In the genomic region with DNA sequence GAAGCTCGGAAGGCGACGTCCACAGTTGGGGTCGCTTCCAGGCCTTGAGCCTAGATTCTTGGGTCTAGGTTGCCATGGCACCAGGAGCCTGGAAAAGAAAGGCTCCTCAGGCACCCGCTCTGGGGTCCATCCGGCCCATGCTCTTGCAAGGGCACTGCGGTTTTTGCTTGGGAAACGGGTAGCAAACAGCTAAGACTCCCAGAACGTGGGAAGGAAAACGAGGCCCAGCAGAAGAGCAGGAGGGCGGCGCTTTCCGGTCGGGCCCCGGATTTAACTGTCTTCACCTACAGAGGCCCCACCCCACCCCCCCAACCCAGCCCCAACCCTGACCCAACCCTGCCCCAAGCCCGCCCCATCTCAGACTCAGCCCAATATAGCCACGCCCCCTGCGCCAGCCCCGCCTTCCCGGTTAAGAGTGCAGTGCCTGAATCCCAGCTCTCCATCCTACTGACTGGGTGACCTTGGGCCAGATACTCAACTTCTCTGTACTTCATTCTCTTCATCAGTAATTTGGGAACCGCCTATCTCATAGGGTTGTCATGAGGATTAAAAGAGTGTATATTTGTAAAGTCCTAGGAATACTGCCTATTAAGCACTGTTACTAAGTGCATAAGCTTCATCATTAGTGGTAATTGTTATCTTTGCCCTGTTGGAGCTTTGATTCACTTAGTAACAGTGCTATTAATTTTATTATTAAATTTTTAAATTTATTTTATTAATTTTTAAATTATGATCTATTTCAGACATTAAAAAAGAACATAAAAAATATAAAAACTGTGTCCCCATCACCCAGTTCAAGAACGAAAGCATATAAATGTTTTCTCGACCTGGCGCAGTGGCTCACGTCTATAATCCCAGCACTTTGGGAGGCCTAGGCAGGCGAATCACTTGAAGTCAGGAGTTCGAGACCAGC, we compare ENCODE assay signal across 10 cellular contexts. TPM values are rescaled to one million over a fixed set of nuclear protein-coding genes. Genes with fewer than 3 reads are reported as not detected.
DNase-seq lines count a peak whose midpoint lies in the region; ATAC-seq and TF ChIP-seq lines count a peak whose summit lies in the region.
"Had no signal": no experiment of that assay in that cellular context is flagged by ENCODE, and none has a peak within 500 bp of the region (broad histone marks: within the 10 kb centered on the region; RNA-seq: fewer than 3 reads in every experiment).

No MANE protein-coding gene starts in this region.

- 56 to 58% methylated on average over 14 to 27 of the region's 27 CpGs for WGBS in endodermal cell (ENCODE audit: insufficient coverage in 1 of 2, insufficient read length in 1 of 2), 2 experiments

- intact Hi-C loops in Panc1 (cut with micrococcal nuclease; ENCODE audit: unreplicated experiment) = no loop called here

- CTCF ChIA-PET in Panc1 (lab: Charles Lee) = interaction anchor here (1.1 kb wide), 1 partner anchor 13 kb away, joined by 3 read pairs; no protein-coding TSS in a partner anchor

- no peaks in the 10 kb centered on the region for H3K27me3 Mint-ChIP-seq in endodermal cell (ENCODE audit: insufficient read depth)

- no TSS peak for BruUV-seq in Panc1 (replicated peaks; lab: Mats Ljungman, UMichigan)

- peak overlapping the region; percentile 56 for H3K27ac Mint-ChIP-seq in endodermal cell

- ATAC-seq in Panc1 (peak; percentile 75), GM18870 (IDR thresholded peaks at IDR 0.05; ENCODE audit: unreplicated experiment) (no peak), HG03432 (IDR thresholded peaks at IDR 0.05; ENCODE audit: unreplicated experiment) (no peak)

- H3K4me1 Mint-ChIP-seq in endodermal cell = peaks cover 49% of the 10 kb centered on the region

- H3K4me3 ChIP-seq in Panc1 (ENCODE audit: low read depth in 2 of 2, low read length in 2 of 2) (no peak overlapping the region), endodermal cell (ENCODE audit: low read length) (no peak overlapping the region)

- DNase-seq in GM20000 (ENCODE audit: low spot score) (peak; percentile 55), Panc1 (ENCODE audit: low read depth, low spot score) (no peak), endodermal cell (peak; percentile 98), putamen (ENCODE audit: low spot score) (no peak), medulla oblongata (ENCODE audit: extremely low spot score) (no peak)
- peak; percentile 21 to 46 for DNase-seq in stimulated activated CD4-positive, alpha-beta T cell treated with anti-CD3 and anti-CD28 coated beads, Interleukin-12 subunit alpha, Interleukin-12 subunit beta, amount 100 ng/mL, for 24 hours (ENCODE audit: low read depth in 2 of 2)
- DNase-seq: substantia nigra had no signal

- in situ Hi-C loops in Panc1 (cut with HindIII; ENCODE audit: low pct_unique_long_range_greater_than_20kb, low sequenced_read_pairs) = no loop called here

- H3K9ac ChIP-seq in endodermal cell (ENCODE audit: extremely low read depth, low read length, poor library complexity, severe bottlenecking) = no peak overlapping the region

- H3K27me3 ChIP-seq in Panc1 (ENCODE audit: control insufficient read depth, insufficient read depth, low read length) (no peaks in the 10 kb centered on the region), endodermal cell (ENCODE audit: control insufficient read depth, insufficient read depth, low read length, poor library complexity, severe bottlenecking) (no peaks in the 10 kb centered on the region)

- H3K27ac ChIP-seq in Panc1 (ENCODE audit: low read length) (no peak overlapping the region), endodermal cell (ENCODE audit: low read depth, low read length) (peak overlapping the region; percentile 66)

- POLR2A ChIA-PET in Panc1 (lab: Charles Lee) = no interaction called here

- no peaks in the 10 kb centered on the region for H3K9me3 ChIP-seq in Panc1 (ENCODE audit: control insufficient read depth, insufficient read depth, low read depth, low read length)
- peaks cover 6% of the 10 kb centered on the region for H3K9me3 ChIP-seq in endodermal cell (ENCODE audit: control insufficient read depth, low read length)

- no peaks in the 10 kb centered on the region for H3K36me3 ChIP-seq in Panc1 (ENCODE audit: control insufficient read depth, insufficient read depth, low read length)
- no peaks in the 10 kb centered on the region for H3K36me3 ChIP-seq in endodermal cell (ENCODE audit: control insufficient read depth, insufficient read depth, low read length)

- TF ChIP-seq CTCF in GM20000 (IDR thresholded peaks at IDR 0.05; ENCODE audit: extremely low read depth, missing control alignments) (no peak), Panc1 (IDR thresholded peaks at IDR 0.05) (no peak), endodermal cell (conservative IDR thresholded peaks at IDR 0.05) (no peak)

- H3K4me3 Mint-ChIP-seq in endodermal cell = no peak overlapping the region

- H3K9me3 Mint-ChIP-seq in endodermal cell = no peaks in the 10 kb centered on the region

- H3K36me3 Mint-ChIP-seq in endodermal cell (ENCODE audit: low read depth) = no peaks in the 10 kb centered on the region
- H3K36me3 Mint-ChIP-seq: brain had no signal

- H3K4me1 ChIP-seq in Panc1 (ENCODE audit: control insufficient read depth, insufficient read depth, low read length) (0 out of 2 replicates have a peak, but pooled peaks cover 2% of the 10 kb centered on the region), endodermal cell (ENCODE audit: control insufficient read depth, insufficient read depth, low read length) (peaks cover 9% of the 10 kb centered on the region)

RNA-seq across cellular contexts. Expression of a gene that starts 28.4 kb away (rescaled TPM):
- total RNA-seq in Panc1 (2021; ENCODE audit: unreplicated experiment) (45.9 TPM), endodermal cell (100 to 1,000 TPM; 190 to 213 TPM)
- 52.1 TPM for polyA plus RNA-seq in Panc1 (2012; ENCODE audit: insufficient read length)
- polyA plus RNA-seq in endodermal cell (2013, experiment 1 of 2) = 16.0 TPM
- polyA plus RNA-seq in endodermal cell (2013, experiment 2 of 2) = 17.3 TPM

Comparison
In these comparisons a context has a peak if more than half of its experiments do, and no peak if none do; other contexts are left out.
1. DNase-seq: peak in GM20000 (single experiment), endodermal cell (single experiment) and stimulated activated CD4-positive, alpha-beta T cell treated with anti-CD3 and anti-CD28 coated beads, Interleukin-12 subunit alpha, Interleukin-12 subunit beta, amount 100 ng/mL, for 24 hours (2 of 2); none in Panc1 (single experiment), putamen (single experiment) and medulla oblongata (single experiment).